ENCODE assay signal across 2 cellular contexts in genomic region chr10:89082086-89082485, GRCh38.
TF ChIP-seq lines count a peak whose summit lies in the region.

No MANE protein-coding gene starts in this region.

TF ChIP-seq in IMR-90, 13 proteins besides CTCF, POLR2A, EP300 and RAD21 (continued from another document):
- no peak for TF ChIP-seq RFX5 (IDR thresholded peaks at IDR 0.05; ENCODE audit: low read depth, low read length)
- no peak for TF ChIP-seq RCOR1 (IDR thresholded peaks at IDR 0.05; ENCODE audit: insufficient replicate concordance, low read length)
- TF ChIP-seq MAFK (IDR thresholded peaks at IDR 0.05; ENCODE audit: low read depth, low read length), result no peak
- TF ChIP-seq USF2 (IDR thresholded peaks at IDR 0.05; ENCODE audit: low read depth, low read length), result no peak
- no peak for TF ChIP-seq BHLHE40 (IDR thresholded peaks at IDR 0.05; ENCODE audit: low read depth, low read length)
- TF ChIP-seq NFE2L2 (IDR thresholded peaks at IDR 0.05; ENCODE audit: low read depth, low read length), result no peak
- TF ChIP-seq FOS (IDR thresholded peaks at IDR 0.05; ENCODE audit: low read depth, low read length), result no peak
- no peak for TF ChIP-seq CHD1 (IDR thresholded peaks at IDR 0.05; ENCODE audit: low read depth, low read length)
- TF ChIP-seq SMC3 (IDR thresholded peaks at IDR 0.05; ENCODE audit: low read depth, low read length), result no peak
- TF ChIP-seq CEBPB (IDR thresholded peaks at IDR 0.05; ENCODE audit: low read depth, low read length), result no peak
- TF ChIP-seq ELK1 (IDR thresholded peaks at IDR 0.05; ENCODE audit: borderline replicate concordance, low read depth, low read length), result no peak

TF ChIP-seq in endothelial cell of umbilical vein, 7 proteins besides CTCF, POLR2A, EP300 and RAD21 (continued from another document):
- TF ChIP-seq MAX (IDR thresholded peaks at IDR 0.05; ENCODE audit: insufficient read depth, insufficient read length) (no peak), POLR2AphosphoS5 (IDR thresholded peaks at IDR 0.05; ENCODE audit: insufficient read depth, low read depth, low read length) (no peak), GATA2 (IDR thresholded peaks at IDR 0.05; ENCODE audit: insufficient read depth, insufficient read length, low read depth, low read length) (no peak)
